Comparison of ENCODE assay signal across 13 cellular contexts in genomic region chr2:182616471-182617393, GRCh38.
A peak's percentile ranks its signal among the peaks of the same experiment; 100 is the strongest.
DNase-seq lines count a peak whose midpoint lies in the region; ATAC-seq and TF ChIP-seq lines count a peak whose summit lies in the region.
"Had no signal": no experiment of that assay in that cellular context is flagged by ENCODE, and none has a peak within 500 bp of the region (broad histone marks: within the 10 kb centered on the region; RNA-seq: fewer than 3 reads in every experiment).

No MANE protein-coding gene starts in this region.

- in situ Hi-C loops in KBM-7 (cut with MboI; ENCODE audit: low pct_unique_long_range_greater_than_20kb, low sequenced_read_pairs) = no loop called here

- ATAC-seq in HG02610 (IDR thresholded peaks at IDR 0.05; ENCODE audit: unreplicated experiment) = no peak
- ATAC-seq: Panc1 had no signal

- H3K36me3 ChIP-seq in kidney epithelial cell (ENCODE audit: control insufficient read depth, insufficient read depth, low read length) = no peaks in the 10 kb centered on the region

- no peak for TF ChIP-seq CTCF in kidney epithelial cell (IDR thresholded peaks at IDR 0.05; ENCODE audit: insufficient read depth, low read length, poor library complexity, severe bottlenecking)

- no peaks in the 10 kb centered on the region for H3K27me3 ChIP-seq in kidney epithelial cell (ENCODE audit: control insufficient read depth, insufficient read depth, low read length)

- peak; percentile 54 for DNase-seq in AG08396 (ENCODE audit: low spot score)
- peak; percentile 50 for DNase-seq in HS-5 (ENCODE audit: low read depth)
- DNase-seq in astrocyte of the hippocampus (ENCODE audit: low read depth, low spot score) = peak; percentile 75
- peak; percentile 16 for DNase-seq in kidney epithelial cell (ENCODE audit: low read depth)
- DNase-seq in T-helper 2 cell = no peak
- no peak for DNase-seq in NCI-H2171 (lab: John Stamatoyannopoulos, UW)
- no peak for DNase-seq in KBM-7
- DNase-seq: activated CD4-positive, alpha-beta memory T cell treated with anti-CD3 and anti-CD28 coated beads, Interleukin-2, amount 10 ng/mL, durations not matched to agents 7 days and 5 days; central memory CD4-positive, alpha-beta T cell; immature natural killer cell; stimulated activated naive CD4-positive, alpha-beta T cell treated with Interleukin-2 at 50 U/mL for 16 hours had no signal

- no peak overlapping the region for H3K4me3 ChIP-seq in kidney epithelial cell (ENCODE audit: low read depth, low read length)

Comparison
In these comparisons a context has a peak if more than half of its experiments do, and no peak if none do; other contexts are left out.
1. DNase-seq: peak in AG08396 (single experiment), HS-5 (single experiment), astrocyte of the hippocampus (single experiment) and kidney epithelial cell (single experiment); none in T-helper 2 cell (0 of 5), NCI-H2171 (single experiment) and KBM-7 (single experiment).